In the genomic region with DNA sequence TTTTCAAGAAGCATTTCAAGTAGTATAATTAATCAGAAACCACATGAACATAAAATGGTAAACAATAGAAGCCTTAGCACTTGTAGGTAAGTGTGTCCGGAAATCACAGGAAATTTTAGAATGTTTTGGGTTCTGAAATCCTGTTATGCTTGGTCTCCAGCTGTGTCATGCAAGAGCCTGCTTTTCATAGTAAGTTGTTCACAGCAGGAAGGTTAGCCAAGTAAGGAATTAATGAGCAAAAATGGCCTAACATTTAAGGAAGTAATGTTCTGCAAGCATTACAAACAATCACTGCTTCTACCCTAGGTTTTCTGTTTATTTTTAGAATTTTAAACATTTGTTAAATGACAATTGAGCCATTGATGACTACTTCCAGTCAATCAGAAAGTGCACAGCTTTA, we compare ENCODE assay signal across 16 cellular contexts.
"Had no signal": no experiment of that assay in that cellular context is flagged by ENCODE, and none has a peak within 500 bp of the region (broad histone marks: within the 10 kb centered on the region; RNA-seq: fewer than 3 reads in every experiment).

No MANE protein-coding gene starts in this region.

- H3K4me1 ChIP-seq: psoas muscle, right lobe of liver, suprapubic skin had no signal

- H3K36me3 ChIP-seq: right lobe of liver, suprapubic skin had no signal

- H3K4me3 ChIP-seq: lung, psoas muscle, right lobe of liver, suprapubic skin had no signal

- ATAC-seq: activated naive CD8-positive, alpha-beta T cell treated with anti-CD3 and anti-CD28 coated beads, Interleukin-2, amount 50 U/mL, for 24 hours; activated T-helper 17 cell treated with anti-CD3 and anti-CD28 coated beads, Interleukin-2, amount 50 U/mL, for 72 hours; psoas muscle; right lobe of liver had no signal

- H3K9me3 ChIP-seq: psoas muscle, right lobe of liver, suprapubic skin had no signal

- DNase-seq: activated CD4-positive, alpha-beta T cell treated with anti-CD3 and anti-CD28 coated beads, Interleukin-2, amount 50 U/mL, for 4 hours; activated CD4-positive, CD25-positive, alpha-beta regulatory T cell treated with anti-CD3 and anti-CD28 coated beads, Interleukin-2, amount 50 U/mL, for 72 hours; activated naive CD4-positive, alpha-beta T cell treated with anti-CD3 and anti-CD28 coated beads for 36 hours; activated naive CD8-positive, alpha-beta T cell treated with anti-CD3 and anti-CD28 coated beads, Interleukin-2, amount 50 U/mL, for 24 hours; aorta; cortex of kidney; effector CD4-positive, alpha-beta T cell; foreskin fibroblast; islet precursor cell; midbrain; psoas muscle; right lobe of liver; trophoblast cell had no signal

- H3K27me3 ChIP-seq: right lobe of liver, suprapubic skin had no signal

- H3K27ac ChIP-seq: psoas muscle, right lobe of liver, suprapubic skin had no signal
